Comparison of ENCODE assay signal across 3 cellular contexts in genomic region chr12:132304866-132305265, GRCh38. TPM values are rescaled to one million over a fixed set of nuclear protein-coding genes. Genes with fewer than 3 reads are reported as not detected.
"Had no signal": no experiment of that assay in that cellular context is flagged by ENCODE, and none has a peak within 500 bp of the region (broad histone marks: within the 10 kb centered on the region; RNA-seq: fewer than 3 reads in every experiment).

No MANE protein-coding gene starts in this region.

RNA-seq across cellular contexts. Expression of gene GALNT9, which starts 24.5 kb away (rescaled TPM):
- total RNA-seq: HT-29, HT1080 had no signal
- polyA plus RNA-seq: HepG2 had no signal
